In the genomic region with DNA sequence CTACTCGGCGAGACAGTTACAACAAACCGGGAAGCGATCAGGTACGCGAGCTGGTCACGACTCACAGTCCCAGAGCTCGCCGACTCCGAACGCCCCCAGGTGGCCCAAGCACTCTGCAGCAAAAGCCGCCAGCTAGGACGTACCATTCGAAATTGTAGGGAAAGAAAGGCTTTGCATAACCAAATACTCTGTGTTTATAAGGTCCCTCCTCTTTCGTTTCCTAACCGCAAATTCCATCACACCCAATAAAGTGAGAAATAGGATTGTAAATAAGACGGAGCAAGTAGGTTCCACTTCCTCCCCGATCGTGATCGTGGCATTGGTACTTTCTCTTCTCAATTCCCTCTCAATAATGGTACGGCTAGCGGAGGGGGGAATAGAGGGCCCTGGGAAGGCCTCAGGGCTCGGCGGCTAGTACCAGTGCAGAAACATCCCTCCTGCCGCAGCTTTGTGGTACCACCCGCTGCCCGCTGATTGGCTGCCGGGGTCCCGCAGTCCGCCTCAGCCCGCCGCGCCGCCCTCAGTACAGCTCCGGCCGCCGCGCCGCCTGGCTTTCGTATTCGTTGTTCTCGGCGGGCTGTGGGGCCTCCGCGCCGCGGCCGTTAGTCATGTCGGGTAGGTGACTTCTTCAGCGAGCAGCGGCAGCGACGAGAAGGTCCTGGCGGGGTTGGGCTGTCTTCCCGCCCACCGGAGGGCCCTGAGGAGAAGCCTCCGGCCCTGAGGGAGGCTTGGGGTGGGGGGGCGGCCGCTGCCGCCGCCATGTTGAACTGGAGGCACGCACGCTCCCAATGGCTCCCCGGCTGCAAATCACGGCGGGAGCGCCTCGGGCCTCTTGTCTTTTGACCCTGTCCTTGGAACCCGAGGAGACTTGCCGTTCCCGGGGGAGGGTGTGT, we compare ENCODE assay signal across 1 cellular context.
TF ChIP-seq lines count a peak whose summit lies in the region.

TAF15 (plus strand) TSS at position 523 of the 893 bp plus-strand sequence; CDS start at position 609, 86 bp downstream.

TF ChIP-seq in HepG2, 621 proteins besides CTCF, POLR2A, EP300 and RAD21 (continued from another document and continues in another):
- TF ChIP-seq GRHL1 (CRISPR knock-in tag; conservative IDR thresholded peaks at IDR 0.05) (no peak; the same call in 1 of the 2 replicates), KDM5A (IDR thresholded peaks at IDR 0.05; ENCODE audit: borderline replicate concordance, low read length) (peak; percentile 57; the same call in 1 of the 2 replicates), TEAD3 (CRISPR knock-in tag; optimal IDR thresholded peaks at IDR 0.05; ENCODE audit: borderline replicate concordance) (no peak), GATAD2A (CRISPR knock-in tag; IDR thresholded peaks at IDR 0.05) (0 out of 2 replicates have a peak, but pooled peaks have one; percentile 7), ZFP1 (CRISPR knock-in tag; IDR thresholded peaks at IDR 0.05) (peak; percentile 82; the same call in 1 of the 2 replicates), SNAPC4 (CRISPR knock-in tag; IDR thresholded peaks at IDR 0.05) (no peak), REPIN1 (CRISPR knock-in tag; IDR thresholded peaks at IDR 0.05; ENCODE audit: borderline replicate concordance, low read depth) (no peak), SOX13 (IDR thresholded peaks at IDR 0.05) (no peak), SOX13 (CRISPR knock-in tag; conservative IDR thresholded peaks at IDR 0.05 in 1 of 2, IDR thresholded peaks at IDR 0.05 in 1 of 2) (no peak), POGK (CRISPR knock-in tag; conservative IDR thresholded peaks at IDR 0.05) (peak; percentile 70), MED8 (CRISPR knock-in tag; IDR thresholded peaks at IDR 0.05; ENCODE audit: insufficient replicate concordance) (no peak), ZNF644 (CRISPR knock-in tag; IDR thresholded peaks at IDR 0.05; ENCODE audit: low read depth) (no peak), SRSF4 (IDR thresholded peaks at IDR 0.05; ENCODE audit: low read depth, low read length, poor library complexity, severe bottlenecking) (no peak), ZNF263 (CRISPR knock-in tag; IDR thresholded peaks at IDR 0.05) (no peak), ZNF777 (CRISPR knock-in tag; IDR thresholded peaks at IDR 0.05) (no peak), NFRKB (IDR thresholded peaks at IDR 0.05) (no peak), NFE2L2 (IDR thresholded peaks at IDR 0.05; ENCODE audit: low read length) (no peak), ZNF382 (CRISPR knock-in tag; IDR thresholded peaks at IDR 0.05; ENCODE audit: borderline replicate concordance) (no peak), ZNF577 (CRISPR knock-in tag; IDR thresholded peaks at IDR 0.05; ENCODE audit: borderline replicate concordance, low read depth) (no peak), ZNF407 (CRISPR knock-in tag; IDR thresholded peaks at IDR 0.05; ENCODE audit: not compliant biosample characterization) (peak; percentile 84), ZNF569 (CRISPR knock-in tag; IDR thresholded peaks at IDR 0.05; ENCODE audit: borderline replicate concordance) (peak; percentile 45; the same call in 1 of the 2 replicates), SP4 (CRISPR knock-in tag; IDR thresholded peaks at IDR 0.05) (peak; percentile 56; the same call in 1 of the 2 replicates), KDM6A (CRISPR knock-in tag; IDR thresholded peaks at IDR 0.05; ENCODE audit: low read depth) (no peak), ZNF503 (CRISPR knock-in tag; IDR thresholded peaks at IDR 0.05) (no peak; the same call in 1 of the 2 replicates), PAWR (CRISPR knock-in tag; IDR thresholded peaks at IDR 0.05; ENCODE audit: borderline replicate concordance) (no peak)
- TF ChIP-seq, protein P1, sequence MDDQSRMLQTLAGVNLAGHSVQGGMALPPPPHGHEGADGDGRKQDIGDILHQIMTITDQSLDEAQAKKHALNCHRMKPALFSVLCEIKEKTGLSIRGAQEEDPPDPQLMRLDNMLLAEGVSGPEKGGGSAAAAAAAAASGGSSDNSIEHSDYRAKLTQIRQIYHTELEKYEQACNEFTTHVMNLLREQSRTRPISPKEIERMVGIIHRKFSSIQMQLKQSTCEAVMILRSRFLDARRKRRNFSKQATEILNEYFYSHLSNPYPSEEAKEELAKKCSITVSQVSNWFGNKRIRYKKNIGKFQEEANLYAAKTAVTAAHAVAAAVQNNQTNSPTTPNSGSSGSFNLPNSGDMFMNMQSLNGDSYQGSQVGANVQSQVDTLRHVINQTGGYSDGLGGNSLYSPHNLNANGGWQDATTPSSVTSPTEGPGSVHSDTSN (CRISPR knock-in tag; IDR thresholded peaks at IDR 0.05; ENCODE audit: borderline replicate concordance) = no peak
- TF ChIP-seq, protein P2, sequence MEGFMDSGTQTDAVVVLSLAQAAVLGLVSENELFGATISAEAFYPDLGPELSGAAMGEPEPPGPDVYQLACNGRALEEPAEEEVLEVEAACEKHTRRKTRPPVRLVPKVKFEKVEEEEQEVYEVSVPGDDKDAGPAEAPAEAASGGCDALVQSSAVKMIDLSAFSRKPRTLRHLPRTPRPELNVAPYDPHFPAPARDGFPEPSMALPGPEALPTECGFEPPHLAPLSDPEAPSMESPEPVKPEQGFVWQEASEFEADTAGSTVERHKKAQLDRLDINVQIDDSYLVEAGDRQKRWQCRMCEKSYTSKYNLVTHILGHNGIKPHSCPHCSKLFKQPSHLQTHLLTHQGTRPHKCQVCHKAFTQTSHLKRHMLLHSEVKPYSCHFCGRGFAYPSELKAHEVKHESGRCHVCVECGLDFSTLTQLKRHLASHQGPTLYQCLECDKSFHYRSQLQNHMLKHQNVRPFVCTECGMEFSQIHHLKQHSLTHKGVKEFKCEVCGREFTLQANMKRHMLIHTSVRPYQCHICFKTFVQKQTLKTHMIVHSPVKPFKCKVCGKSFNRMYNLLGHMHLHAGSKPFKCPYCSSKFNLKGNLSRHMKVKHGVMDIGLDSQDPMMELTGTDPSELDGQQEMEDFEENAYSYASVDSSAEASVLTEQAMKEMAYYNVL (CRISPR knock-in tag; IDR thresholded peaks at IDR 0.05; ENCODE audit: borderline replicate concordance) = no peak
